In the genomic region with DNA sequence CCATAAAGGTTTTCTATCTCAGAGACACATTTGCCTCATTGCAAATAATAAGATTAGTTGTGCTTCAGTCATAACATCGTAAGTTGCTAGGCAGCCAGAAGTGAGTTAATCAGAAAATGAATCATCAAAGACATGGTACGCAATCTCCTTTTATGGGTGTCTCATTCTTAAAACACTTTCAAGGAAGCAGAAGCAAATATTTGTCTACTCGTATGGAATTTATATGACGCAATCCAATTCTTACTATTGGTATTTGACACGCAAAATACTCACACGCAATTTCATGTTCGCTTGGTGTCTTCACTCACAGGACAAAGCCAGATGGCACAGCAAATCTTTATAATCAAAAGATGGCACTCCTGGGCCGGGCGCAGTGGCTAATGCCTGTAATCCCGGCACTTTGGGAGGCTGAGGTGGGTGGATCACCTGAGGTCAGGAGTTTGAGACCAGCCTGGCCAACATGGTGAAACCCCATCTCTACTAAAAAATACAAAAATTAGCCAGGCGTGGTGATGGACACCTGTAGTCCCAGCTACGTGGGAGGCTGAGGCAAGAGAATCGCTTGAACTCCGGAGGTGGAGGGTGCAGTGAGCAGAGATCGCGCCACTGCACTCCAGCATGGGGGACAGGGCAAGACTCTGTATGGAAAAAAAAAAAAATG, we compare ENCODE assay signal across 9 cellular contexts. TPM values are rescaled to one million over a fixed set of nuclear protein-coding genes. Genes with fewer than 3 reads are reported as not detected.
DNase-seq lines count a peak whose midpoint lies in the region; ATAC-seq, FAIRE-seq and TF ChIP-seq lines count a peak whose summit lies in the region.
"Had no signal": no experiment of that assay in that cellular context is flagged by ENCODE, and none has a peak within 500 bp of the region (broad histone marks: within the 10 kb centered on the region; RNA-seq: fewer than 3 reads in every experiment).

No MANE protein-coding gene starts in this region.

- H3K4me1 ChIP-seq in PC-9 (replicated peaks; ENCODE audit: insufficient read depth): peaks cover 16% of the 10 kb centered on the region
- H3K4me1 ChIP-seq in endothelial cell of umbilical vein (ENCODE audit: control insufficient read depth, extremely low read depth, insufficient read depth, low read length): peaks cover 6% of the 10 kb centered on the region
- peaks cover 0 to 4% of the 10 kb centered on the region in 2 donors for H3K4me1 ChIP-seq in small intestine (ENCODE audit: control insufficient read depth in 2 of 2, insufficient read depth in 1 of 2, low read depth in 1 of 2, low read length in 1 of 2)
- no peaks in the 10 kb centered on the region for H3K4me1 ChIP-seq in thyroid gland

- 37 to 71% (median 54%) methylated on average over 16 of the region's 16 CpGs for WGBS in small intestine, 3 donors
- WGBS in thyroid gland, 2 donors: 95 to 96% methylated on average over 16 of the region's 16 CpGs

- H3K36me3 ChIP-seq in PC-9 (ENCODE audit: low read depth) (no peaks in the 10 kb centered on the region), endothelial cell of umbilical vein (ENCODE audit: control insufficient read depth in 2 of 2, extremely low read depth in 1 of 2, insufficient read depth in 2 of 2, low read length in 2 of 2) (no peaks in the 10 kb centered on the region), small intestine (ENCODE audit: control insufficient read depth in 2 of 2, insufficient read depth in 2 of 2, low read length in 2 of 2) (peaks cover 0 to 2% of the 10 kb centered on the region in 2 donors), thyroid gland (no peaks in the 10 kb centered on the region)

- no peaks in the 10 kb centered on the region; the same call in 1 of the 2 replicates for H3F3A ChIP-seq in PC-9 (ENCODE audit: insufficient read depth, low read depth)

- ATAC-seq in GM19324 (IDR thresholded peaks at IDR 0.05; ENCODE audit: low FRiP score, unreplicated experiment) (no peak), HG03108 (IDR thresholded peaks at IDR 0.05; ENCODE audit: unreplicated experiment) (no peak)

- H3K9ac ChIP-seq in endothelial cell of umbilical vein (replicated peaks; ENCODE audit: extremely low read depth, insufficient read depth, low read length): peak overlapping the region; percentile 73

- TF ChIP-seq POLR2A in endothelial cell of umbilical vein (IDR thresholded peaks at IDR 0.05; ENCODE audit: low read depth, low read length) (no peak), thyroid gland (IDR thresholded peaks at IDR 0.05) (no peak)

- POLR2A ChIA-PET in PC-9 (lab: Charles Lee; ENCODE audit: unreplicated experiment): interaction anchor here (0.6 kb wide), 1 partner anchor 401 kb away, joined by 6 read pairs; no protein-coding TSS in a partner anchor
- POLR2A ChIA-PET in endothelial cell of umbilical vein (lab: Charles Lee): no interaction called here

- dilution Hi-C loops in endothelial cell of umbilical vein (cut with MboI; ENCODE audit: extremely low pct_ligation_motif_present, low sequenced_read_pairs): no loop called here

- DNase-seq in activated naive CD4-positive, alpha-beta T cell treated with Interleukin-2 at 50 U/mL for 16 hours: peak; percentile 40
- DNase-seq in activated naive CD4-positive, alpha-beta T cell (lab: John Stamatoyannopoulos, UW): no peak
- DNase-seq in PC-9 (peak; percentile 40 to 97), endothelial cell of umbilical vein (ENCODE audit: low read depth, low spot score) (peak; percentile 86), small intestine (peak; percentile 91), thyroid gland (no peak)
- DNase-seq: DMS79 had no signal

- H3K4me2 ChIP-seq in PC-9 (peak overlapping the region; percentile 62), endothelial cell of umbilical vein (ENCODE audit: insufficient read depth, low read length) (no peak overlapping the region)

- H3K4me3 ChIP-seq in PC-9: no peak overlapping the region
- H3K4me3 ChIP-seq in endothelial cell of umbilical vein (replicated peaks in 1 of 3; ENCODE audit: insufficient read depth in 1 of 3, low read depth in 1 of 3, low read length in 3 of 3): no peak overlapping the region
- no peak overlapping the region for H3K4me3 ChIP-seq in small intestine (ENCODE audit: low read depth in 1 of 2, low read length in 2 of 2)
- no peak overlapping the region for H3K4me3 ChIP-seq in thyroid gland (replicated peaks in 1 of 3)

- H3K79me2 ChIP-seq in PC-9 (ENCODE audit: low read depth) (peaks cover 20% of the 10 kb centered on the region; the same call in 1 of the 2 replicates), endothelial cell of umbilical vein (ENCODE audit: control insufficient read depth, insufficient read depth, low read length) (no peaks in the 10 kb centered on the region)

- intact Hi-C loops in PC-9 (cut with micrococcal nuclease; ENCODE audit: unreplicated experiment) (loop anchor here (2.0 to 10.0 kb wide), 2 partner anchors 49 to 125 kb away; no protein-coding TSS in a partner anchor), endothelial cell of umbilical vein (cut with micrococcal nuclease) (loop anchor here (1.0 kb wide), 2 partner anchors 49 to 480 kb away; no protein-coding TSS in a partner anchor), thyroid gland (cut with DNase I) (no loop called here)

- no peaks in the 10 kb centered on the region for H3K9me1 ChIP-seq in endothelial cell of umbilical vein (replicated peaks; ENCODE audit: control insufficient read depth, extremely low read depth, insufficient read depth, low read length)

- FAIRE-seq in endothelial cell of umbilical vein (lab: Jason Lieb, UNC) (peak; percentile 98), small intestine (lab: Jason Lieb, UNC) (no peak)

- H3K9me3 ChIP-seq in PC-9 (ENCODE audit: insufficient read depth, low read depth) (no peaks in the 10 kb centered on the region), endothelial cell of umbilical vein (replicated peaks; ENCODE audit: control insufficient read depth, insufficient read depth, low read length) (no peaks in the 10 kb centered on the region), small intestine (ENCODE audit: control insufficient read depth, low read depth) (no peaks in the 10 kb centered on the region), thyroid gland (no peaks in the 10 kb centered on the region)

- H3K27ac ChIP-seq in PC-9: peak overlapping the region; percentile 86
- peak overlapping the region; percentile 99 for H3K27ac ChIP-seq in endothelial cell of umbilical vein (ENCODE audit: insufficient read depth, low read depth, low read length)
- H3K27ac ChIP-seq in small intestine (ENCODE audit: low read depth in 1 of 2, low read length in 1 of 2): no peak overlapping the region
- H3K27ac ChIP-seq in thyroid gland: no peak overlapping the region

- no peak overlapping the region for H2AFZ ChIP-seq in PC-9
- H2AFZ ChIP-seq in endothelial cell of umbilical vein (ENCODE audit: low read depth, low read length): no peak overlapping the region

- H4K20me1 ChIP-seq in PC-9 (ENCODE audit: insufficient read depth) (no peaks in the 10 kb centered on the region), endothelial cell of umbilical vein (replicated peaks; ENCODE audit: control insufficient read depth, extremely low read depth, insufficient read depth, low read length) (no peaks in the 10 kb centered on the region)

- CTCF ChIA-PET in PC-9 (lab: Charles Lee): interaction anchor here (0.6 kb wide), 1 partner anchor 511 kb away, joined by 3 read pairs; no protein-coding TSS in a partner anchor
- CTCF ChIA-PET in endothelial cell of umbilical vein (lab: Charles Lee): interaction anchor here (1.9 kb wide), 1 partner anchor 162 kb away, joined by 4 read pairs; no protein-coding TSS in a partner anchor

- BruUV-seq in PC-9 (replicated peaks; lab: Mats Ljungman, UMichigan): TSS peak; percentile 96
- BruUV-seq in endothelial cell of umbilical vein (replicated peaks; lab: Mats Ljungman, UMichigan): TSS peak; percentile 94

- TF ChIP-seq CTCF in PC-9 (conservative IDR thresholded peaks at IDR 0.05): no peak
- no peak for TF ChIP-seq CTCF in endothelial cell of umbilical vein (IDR thresholded peaks at IDR 0.05; ENCODE audit: extremely low read depth in 1 of 2, insufficient read depth in 1 of 2, low read depth in 1 of 2, low read length in 2 of 2)
- no peak for TF ChIP-seq CTCF in thyroid gland (IDR thresholded peaks at IDR 0.05)

- no peaks in the 10 kb centered on the region for H3K9me2 ChIP-seq in PC-9 (ENCODE audit: insufficient read depth)

- no peaks in the 10 kb centered on the region for H3K27me3 ChIP-seq in PC-9 (ENCODE audit: insufficient read depth, low read depth)
- no peaks in the 10 kb centered on the region for H3K27me3 ChIP-seq in endothelial cell of umbilical vein (ENCODE audit: control insufficient read depth in 2 of 2, insufficient read depth in 2 of 2, low read length in 2 of 2)
- H3K27me3 ChIP-seq in small intestine (ENCODE audit: control insufficient read depth in 2 of 2, insufficient read depth in 2 of 2, low read length in 2 of 2): no peaks in the 10 kb centered on the region
- H3K27me3 ChIP-seq in thyroid gland: no peaks in the 10 kb centered on the region

TF ChIP-seq in endothelial cell of umbilical vein, 7 proteins besides CTCF, POLR2A, EP300 and RAD21:
- TF ChIP-seq MYC (IDR thresholded peaks at IDR 0.05; ENCODE audit: low read depth, low read length): no peak
- no peak for TF ChIP-seq EZH2 (IDR thresholded peaks at IDR 0.05; ENCODE audit: borderline replicate concordance, low read depth, low read length, severe bottlenecking)
- TF ChIP-seq FOS (IDR thresholded peaks at IDR 0.05; ENCODE audit: borderline replicate concordance, insufficient read depth, low read length): peak; percentile 73
- TF ChIP-seq, protein P1, sequence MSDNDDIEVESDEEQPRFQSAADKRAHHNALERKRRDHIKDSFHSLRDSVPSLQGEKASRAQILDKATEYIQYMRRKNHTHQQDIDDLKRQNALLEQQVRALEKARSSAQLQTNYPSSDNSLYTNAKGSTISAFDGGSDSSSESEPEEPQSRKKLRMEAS (IDR thresholded peaks at IDR 0.05; ENCODE audit: insufficient read depth, insufficient read length): no peak
- TF ChIP-seq GATA2 (IDR thresholded peaks at IDR 0.05; ENCODE audit: insufficient read depth, insufficient read length, low read depth, low read length): no peak
- TF ChIP-seq JUN (IDR thresholded peaks at IDR 0.05; ENCODE audit: borderline replicate concordance, insufficient read depth, insufficient read length, low read depth): peak; percentile 94
- TF ChIP-seq POLR2AphosphoS5 (IDR thresholded peaks at IDR 0.05; ENCODE audit: insufficient read depth, low read depth, low read length): no peak

RNA-seq across cellular contexts. Expression of a gene that starts 56.4 kb away (rescaled TPM):
- total RNA-seq in PC-9 (2021): 21.6 and 22.1 TPM in 2 replicates
- 13.9 and 17.2 TPM in 2 replicates for total RNA-seq in endothelial cell of umbilical vein
- polyA plus RNA-seq in endothelial cell of umbilical vein: 4.4 and 6.7 TPM in 2 replicates
- 5.6 and 5.7 TPM in 2 replicates for polyA plus RNA-seq in endothelial cell of umbilical vein (2011; cell fraction: cytosol; rRNA removed)
- 12.2 and 14.4 TPM in 2 replicates for polyA plus RNA-seq in endothelial cell of umbilical vein (2011; cell fraction: nucleus; rRNA removed)
- 8.3 and 9.0 TPM in 2 replicates for polyA plus RNA-seq in endothelial cell of umbilical vein (2012)
- polyA minus RNA-seq in endothelial cell of umbilical vein: 14.4 and 20.2 TPM in 2 replicates
- polyA minus RNA-seq in endothelial cell of umbilical vein (2011; cell fraction: cytosol; rRNA and poly(A)+ RNA removed): 21.3 TPM
- 16.3 and 22.6 TPM in 2 replicates for polyA minus RNA-seq in endothelial cell of umbilical vein (2011; cell fraction: nucleus; rRNA and poly(A)+ RNA removed)
- polyA plus RNA-seq in small intestine: 1 to 10 TPM; 2.7 to 6.8 (median 2.9) TPM
- total RNA-seq in thyroid gland: 10 to 100 TPM; 34.2 to 70.7 (median 43.4) TPM

Comparison
In these comparisons a context has a peak if more than half of its experiments do, and no peak if none do; other contexts are left out.
1. DNase-seq: peak in activated naive CD4-positive, alpha-beta T cell treated with Interleukin-2 at 50 U/mL for 16 hours (single experiment), PC-9 (2 of 2), endothelial cell of umbilical vein (single experiment) and small intestine (single experiment); none in activated naive CD4-positive, alpha-beta T cell (0 of 4) and thyroid gland (0 of 2).
2. H3K27ac ChIP-seq: peak in PC-9 (single experiment) and endothelial cell of umbilical vein (single experiment); none in small intestine (0 of 2) and thyroid gland (0 of 3).